ENCODE assay signal across 1 cellular context in genomic region chr22:42626431-42626830, GRCh38.
TF ChIP-seq lines count a peak whose summit lies in the region.

No MANE protein-coding gene starts in this region.

TF ChIP-seq in IMR-90, 13 proteins besides CTCF, POLR2A, EP300 and RAD21 (continued from another document):
- TF ChIP-seq FOS (IDR thresholded peaks at IDR 0.05; ENCODE audit: low read depth, low read length) (no peak), NFE2L2 (IDR thresholded peaks at IDR 0.05; ENCODE audit: low read depth, low read length) (no peak), CEBPB (IDR thresholded peaks at IDR 0.05; ENCODE audit: low read depth, low read length) (no peak), MAZ (IDR thresholded peaks at IDR 0.05; ENCODE audit: borderline replicate concordance, low read depth, low read length) (no peak), SMC3 (IDR thresholded peaks at IDR 0.05; ENCODE audit: low read depth, low read length) (no peak), USF2 (IDR thresholded peaks at IDR 0.05; ENCODE audit: low read depth, low read length) (no peak), RCOR1 (IDR thresholded peaks at IDR 0.05; ENCODE audit: insufficient replicate concordance, low read length) (no peak), MAFK (IDR thresholded peaks at IDR 0.05; ENCODE audit: low read depth, low read length) (no peak)
